1 cellular context compared by ENCODE assay signal in genomic region chr10:104323721-104324686, GRCh38.
TF ChIP-seq lines count a peak whose summit lies in the region.

No MANE protein-coding gene starts in this region.

TF ChIP-seq in IMR-90, 13 proteins besides CTCF, POLR2A, EP300 and RAD21:
- TF ChIP-seq MAFK (IDR thresholded peaks at IDR 0.05; ENCODE audit: low read depth, low read length) (no peak), USF2 (IDR thresholded peaks at IDR 0.05; ENCODE audit: low read depth, low read length) (no peak), MXI1 (IDR thresholded peaks at IDR 0.05; ENCODE audit: borderline replicate concordance, low read depth, low read length) (no peak), RFX5 (IDR thresholded peaks at IDR 0.05; ENCODE audit: low read depth, low read length) (no peak), NFE2L2 (IDR thresholded peaks at IDR 0.05; ENCODE audit: low read depth, low read length) (no peak), MAZ (IDR thresholded peaks at IDR 0.05; ENCODE audit: borderline replicate concordance, low read depth, low read length) (no peak), ELK1 (IDR thresholded peaks at IDR 0.05; ENCODE audit: borderline replicate concordance, low read depth, low read length) (no peak), BHLHE40 (IDR thresholded peaks at IDR 0.05; ENCODE audit: low read depth, low read length) (no peak), FOS (IDR thresholded peaks at IDR 0.05; ENCODE audit: low read depth, low read length) (no peak)
